ENCODE assay signal across 20 cellular contexts in genomic region chr7:158722574-158723237, GRCh38. TPM values are rescaled to one million over a fixed set of nuclear protein-coding genes. Genes with fewer than 3 reads are reported as not detected.
A peak's percentile ranks its signal among the peaks of the same experiment; 100 is the strongest.
DNase-seq lines count a peak whose midpoint lies in the region; ATAC-seq, FAIRE-seq and TF ChIP-seq lines count a peak whose summit lies in the region.
"Had no signal": no experiment of that assay in that cellular context is flagged by ENCODE, and none has a peak within 500 bp of the region (broad histone marks: within the 10 kb centered on the region; RNA-seq: fewer than 3 reads in every experiment).

No MANE protein-coding gene starts in this region.

- H3K36me3 ChIP-seq in IMR-90 (ENCODE audit: control insufficient read depth, insufficient read depth, low read length) (no peaks in the 10 kb centered on the region), lung (ENCODE audit: control insufficient read depth in 2 of 2, insufficient read depth in 2 of 2, low read length in 2 of 2) (no peaks in the 10 kb centered on the region)

- H3K56ac ChIP-seq in IMR-90 (ENCODE audit: extremely low read depth, insufficient read depth, low read length): no peak overlapping the region

- H3K4me1 ChIP-seq in IMR-90 (ENCODE audit: control insufficient read depth, insufficient read depth, low read length): no peaks in the 10 kb centered on the region
- H3K4me1 ChIP-seq in lung (ENCODE audit: control insufficient read depth in 2 of 2, insufficient read depth in 2 of 2, low read length in 2 of 2): no peaks in the 10 kb centered on the region

- H3K4me1 Mint-ChIP-seq in activated CD8-positive, alpha-beta memory T cell treated with anti-CD3 and anti-CD28 coated beads, Interleukin-2, amount 10 ng/mL, durations not matched to agents 7 days and 5 days: no peaks in the 10 kb centered on the region

- no peaks in the 10 kb centered on the region for H4K20me1 ChIP-seq in IMR-90 (ENCODE audit: insufficient read depth, low read length)

- no peak overlapping the region for H2BK120ac ChIP-seq in IMR-90 (ENCODE audit: low read depth, low read length)

- no peak overlapping the region for H3K23ac ChIP-seq in IMR-90 (ENCODE audit: low read depth, low read length)

- no peak overlapping the region for H4K8ac ChIP-seq in IMR-90 (ENCODE audit: low read depth in 2 of 2, low read length in 2 of 2)

- DNase-seq in activated CD8-positive, alpha-beta memory T cell treated with anti-CD3 and anti-CD28 coated beads, Interleukin-2, amount 10 ng/mL, durations not matched to agents 7 days and 5 days: peak; percentile 21
- DNase-seq in activated CD8-positive, alpha-beta memory T cell treated with anti-CD3 and anti-CD28 coated beads, Interleukin-2, amount 50 U/mL, for 4 hours: no peak
- DNase-seq in GM12891 (ENCODE audit: insufficient read length, low spot score): no peak
- no peak for DNase-seq in IMR-90
- DNase-seq in lung (ENCODE audit: low spot score): peak; percentile 9
- DNase-seq in NK-92 treated with Interleukin-12 subunit alpha and Interleukin-12 subunit beta, amount 100 ng/mL, for 24 hours (lab: John Stamatoyannopoulos, UW): no peak
- DNase-seq in GM10266 (ENCODE audit: extremely low spot score): no peak
- DNase-seq: Calu3; CD8-positive, alpha-beta memory T cell; DMS153; NCI-H1092 treated with DMSO at 0.1 percent for 48 hours; NCI-H1436 treated with DMSO at 0.1 percent for 48 hours; NCI-H1930; NCI-H2227 treated with DMSO at 0.1 percent for 48 hours; NCI-H510A treated with DMSO at 0.1 percent for 48 hours; NCI-H748 treated with DMSO at 0.1 percent for 48 hours; SHP77 treated with DMSO at 0.1 percent for 48 hours; SK-N-SH had no signal

- TF ChIP-seq POLR2A in GM12891 (IDR thresholded peaks at IDR 0.05; ENCODE audit: low read depth, low read length): no peak
- no peak for TF ChIP-seq POLR2A in IMR-90 (IDR thresholded peaks at IDR 0.05; ENCODE audit: low read depth, low read length)

- TF ChIP-seq CTCF in IMR-90 (conservative IDR thresholded peaks at IDR 0.05; ENCODE audit: low read depth, low read length) (no peak), lung (IDR thresholded peaks at IDR 0.05; ENCODE audit: control extremely low read depth, extremely low read depth) (no peak), GM10266 (IDR thresholded peaks at IDR 0.05; ENCODE audit: control insufficient read depth, insufficient read depth, low read depth, missing control alignments) (no peak)

- H3K9me3 ChIP-seq in IMR-90 (ENCODE audit: control insufficient read depth, insufficient read depth, low read length): no peaks in the 10 kb centered on the region
- H3K9me3 ChIP-seq in lung (ENCODE audit: control insufficient read depth in 2 of 2, insufficient read depth in 1 of 2, low read length in 1 of 2): no peaks in the 10 kb centered on the region
- H3K9me3 ChIP-seq: SK-N-SH had no signal

- H3K4me2 ChIP-seq in IMR-90 (ENCODE audit: low read depth, low read length): no peak overlapping the region
- H3K4me2 ChIP-seq: KMS-11, SK-N-SH had no signal

- no peak overlapping the region for H2AK5ac ChIP-seq in IMR-90 (ENCODE audit: low read depth, low read length)

- H3K27me3 Mint-ChIP-seq in activated CD8-positive, alpha-beta memory T cell treated with anti-CD3 and anti-CD28 coated beads, Interleukin-2, amount 10 ng/mL, durations not matched to agents 7 days and 5 days: peaks cover 13% of the 10 kb centered on the region

- H3K4me3 ChIP-seq in IMR-90 (ENCODE audit: insufficient read depth, low read depth, low read length): no peak overlapping the region
- H3K4me3 ChIP-seq in lung: no peak overlapping the region

- intact Hi-C loops in IMR-90 (cut with micrococcal nuclease): no loop called here

- POLR2A ChIA-PET in IMR-90 (lab: Charles Lee; ENCODE audit: unreplicated experiment): no interaction called here

- no peaks in the 10 kb centered on the region for H3K27me3 ChIP-seq in IMR-90 (ENCODE audit: control insufficient read depth, insufficient read depth, low read length)
- no peaks in the 10 kb centered on the region for H3K27me3 ChIP-seq in lung (ENCODE audit: control insufficient read depth, insufficient read depth)

- no peak overlapping the region for H4K91ac ChIP-seq in IMR-90 (ENCODE audit: insufficient read depth, low read depth, low read length)

- H3K9me1 ChIP-seq in IMR-90 (ENCODE audit: insufficient read depth, low read length): no peaks in the 10 kb centered on the region

- peak; percentile 78 for FAIRE-seq in GM12891 (lab: Jason Lieb, UNC)

- no peak overlapping the region for H3K18ac ChIP-seq in IMR-90 (ENCODE audit: low read depth, low read length)

- TF ChIP-seq RAD21 in IMR-90 (IDR thresholded peaks at IDR 0.05; ENCODE audit: low read length): no peak

- H2BK5ac ChIP-seq in IMR-90 (ENCODE audit: low read depth, low read length, poor library complexity, severe bottlenecking): no peak overlapping the region

- in situ Hi-C loops in IMR-90 (cut with MboI; ENCODE audit: low sequenced_read_pairs): no loop called here

- no peaks in the 10 kb centered on the region for H3K79me1 ChIP-seq in IMR-90 (ENCODE audit: low read depth in 1 of 2, low read length in 2 of 2)

- dilution Hi-C loops in IMR-90 (cut with HindIII; ENCODE audit: low sequenced_read_pairs, unreplicated experiment): no loop called here

- no peaks in the 10 kb centered on the region for H3K36me3 Mint-ChIP-seq in activated CD8-positive, alpha-beta memory T cell treated with anti-CD3 and anti-CD28 coated beads, Interleukin-2, amount 10 ng/mL, durations not matched to agents 7 days and 5 days
- H3K36me3 Mint-ChIP-seq: CD8-positive, alpha-beta memory T cell had no signal

- no peak overlapping the region for H3K4me3 Mint-ChIP-seq in activated CD8-positive, alpha-beta memory T cell treated with anti-CD3 and anti-CD28 coated beads, Interleukin-2, amount 10 ng/mL, durations not matched to agents 7 days and 5 days
- H3K4me3 Mint-ChIP-seq: CD8-positive, alpha-beta memory T cell had no signal

- H2AK9ac ChIP-seq in IMR-90 (replicated peaks; ENCODE audit: low read depth, low read length, poor library complexity): no peak overlapping the region

- peak overlapping the region; percentile 36 for H2AFZ ChIP-seq in IMR-90 (replicated peaks; ENCODE audit: low read length, poor library complexity)

- BruUV-seq in IMR-90 (replicated peaks; lab: Mats Ljungman, UMichigan): no TSS peak

- no peak overlapping the region for H2BK15ac ChIP-seq in IMR-90 (ENCODE audit: low read depth, low read length)

- CTCF ChIA-PET in activated CD8-positive, alpha-beta memory T cell treated with anti-CD3 and anti-CD28 coated beads, Interleukin-2, amount 10 ng/mL, durations not matched to agents 7 days and 5 days (lab: Charles Lee): no interaction called here
- CTCF ChIA-PET in IMR-90 (lab: Yijun Ruan, JAX): no interaction called here

- WGBS in IMR-90 (ENCODE audit: extremely low coverage in 2 of 2, insufficient read length in 1 of 2), 2 experiments: 92% methylated on average over 4 of the region's 6 CpGs; no CpG with 5 or more reads in 1 of the 2 experiments
- whole genome bisulfite sequencing in lung, 2 donors: 94 to 96% methylated on average over 6 of the region's 6 CpGs

- no peaks in the 10 kb centered on the region for H3K9me3 Mint-ChIP-seq in activated CD8-positive, alpha-beta memory T cell treated with anti-CD3 and anti-CD28 coated beads, Interleukin-2, amount 10 ng/mL, durations not matched to agents 7 days and 5 days (ENCODE audit: low read depth)

- no peak overlapping the region for H3K9ac ChIP-seq in IMR-90 (ENCODE audit: low read depth, low read length)
- H3K9ac ChIP-seq: KMS-11, SK-N-SH had no signal

- H3K14ac ChIP-seq in IMR-90 (replicated peaks; ENCODE audit: low read depth, low read length): no peak overlapping the region

- H3K4ac ChIP-seq in IMR-90 (ENCODE audit: low read depth, low read length): no peak overlapping the region

- H2BK20ac ChIP-seq in IMR-90 (ENCODE audit: low read depth, low read length): no peak overlapping the region

- peak; percentile 20 for ATAC-seq in activated CD8-positive, alpha-beta memory T cell treated with anti-CD3 and anti-CD28 coated beads, Interleukin-2, amount 10 ng/mL, durations not matched to agents 7 days and 5 days
- ATAC-seq in IMR-90 (ENCODE audit: low read depth) (no peak), lung (ENCODE audit: insufficient read depth, low FRiP score) (no peak)

- H4K5ac ChIP-seq in IMR-90 (ENCODE audit: low read depth, low read length): no peak overlapping the region

- H3K27ac Mint-ChIP-seq in activated CD8-positive, alpha-beta memory T cell treated with anti-CD3 and anti-CD28 coated beads, Interleukin-2, amount 10 ng/mL, durations not matched to agents 7 days and 5 days: no peak overlapping the region
- H3K27ac Mint-ChIP-seq: CD8-positive, alpha-beta memory T cell had no signal

- no peak overlapping the region for H3K27ac ChIP-seq in IMR-90 (ENCODE audit: insufficient read depth, low read length)
- H3K27ac ChIP-seq in lung (ENCODE audit: low read depth in 1 of 2, low read length in 1 of 2): no peak overlapping the region
- H3K27ac ChIP-seq: C4-2B, KMS-11 had no signal

TF ChIP-seq in GM12891, 5 proteins besides CTCF, POLR2A, EP300 and RAD21:
- no peak for TF ChIP-seq SPI1 (IDR thresholded peaks at IDR 0.05; ENCODE audit: low read depth, low read length)

TF ChIP-seq in IMR-90, 13 proteins besides CTCF, POLR2A, EP300 and RAD21 (continues in another document):
- TF ChIP-seq MAFK (IDR thresholded peaks at IDR 0.05; ENCODE audit: low read depth, low read length) (no peak), MAZ (IDR thresholded peaks at IDR 0.05; ENCODE audit: borderline replicate concordance, low read depth, low read length) (no peak), FOS (IDR thresholded peaks at IDR 0.05; ENCODE audit: low read depth, low read length) (no peak), NFE2L2 (IDR thresholded peaks at IDR 0.05; ENCODE audit: low read depth, low read length) (no peak), BHLHE40 (IDR thresholded peaks at IDR 0.05; ENCODE audit: low read depth, low read length) (no peak)
- TF ChIP-seq, protein P1, sequence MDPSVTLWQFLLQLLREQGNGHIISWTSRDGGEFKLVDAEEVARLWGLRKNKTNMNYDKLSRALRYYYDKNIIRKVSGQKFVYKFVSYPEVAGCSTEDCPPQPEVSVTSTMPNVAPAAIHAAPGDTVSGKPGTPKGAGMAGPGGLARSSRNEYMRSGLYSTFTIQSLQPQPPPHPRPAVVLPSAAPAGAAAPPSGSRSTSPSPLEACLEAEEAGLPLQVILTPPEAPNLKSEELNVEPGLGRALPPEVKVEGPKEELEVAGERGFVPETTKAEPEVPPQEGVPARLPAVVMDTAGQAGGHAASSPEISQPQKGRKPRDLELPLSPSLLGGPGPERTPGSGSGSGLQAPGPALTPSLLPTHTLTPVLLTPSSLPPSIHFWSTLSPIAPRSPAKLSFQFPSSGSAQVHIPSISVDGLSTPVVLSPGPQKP (IDR thresholded peaks at IDR 0.05; ENCODE audit: borderline replicate concordance, low read depth, low read length): no peak

RNA-seq across cellular contexts. Expression of gene NCAPG2, which starts 18.1 kb away (rescaled TPM):
- 100 to 1,000 TPM; 146 to 182 TPM for total RNA-seq in activated CD8-positive, alpha-beta memory T cell treated with anti-CD3 and anti-CD28 coated beads, Interleukin-2, amount 10 ng/mL, durations not matched to agents 7 days and 5 days
- polyA plus RNA-seq in GM12891 (2012; ENCODE audit: low read depth, missing spikeins): 22.0 TPM
- total RNA-seq in IMR-90 (2012; rRNA removed) (25.8 and 31.7 TPM in 2 replicates), lung (10 to 100 TPM in 1 of 2 donors, 1 to 10 TPM in 1; 9.3 to 13.5 TPM)
- polyA plus RNA-seq in IMR-90 (2012; rRNA removed) (24.6 and 25.6 TPM in 2 replicates), lung (1 to 10 TPM; 2.1 to 4.4 TPM)
- 7.0 and 13.1 TPM in 2 replicates for polyA plus RNA-seq in IMR-90 (2012; cell fraction: cytosol; rRNA removed)
- polyA plus RNA-seq in IMR-90 (2012; cell fraction: nucleus; rRNA removed; ENCODE audit: low replicate concordance): 7.8 and 11.2 TPM in 2 replicates

Comparison
In these comparisons a context has a peak if more than half of its experiments do, and no peak if none do; other contexts are left out.
1. DNase-seq: peak in activated CD8-positive, alpha-beta memory T cell treated with anti-CD3 and anti-CD28 coated beads, Interleukin-2, amount 10 ng/mL, durations not matched to agents 7 days and 5 days (single experiment) and lung (single experiment); none in activated CD8-positive, alpha-beta memory T cell treated with anti-CD3 and anti-CD28 coated beads, Interleukin-2, amount 50 U/mL, for 4 hours (single experiment), GM12891 (single experiment), IMR-90 (single experiment), NK-92 treated with Interleukin-12 subunit alpha and Interleukin-12 subunit beta, amount 100 ng/mL, for 24 hours (single experiment) and GM10266 (single experiment).